ENCODE assay signal across 8 cellular contexts in genomic region chr2:134739879-134740301, GRCh38. TPM values are rescaled to one million over a fixed set of nuclear protein-coding genes. Genes with fewer than 3 reads are reported as not detected.
DNase-seq lines count a peak whose midpoint lies in the region; ATAC-seq and TF ChIP-seq lines count a peak whose summit lies in the region.

No MANE protein-coding gene starts in this region.

- intact Hi-C loops in esophagus muscularis mucosa (cut with DNase I), result no loop called here

- no peak overlapping the region for H3K27ac Mint-ChIP-seq in activated CD4-positive, alpha-beta T cell treated with anti-CD3 and anti-CD28 coated beads, Interleukin-2, amount 10 ng/mL, durations not matched to agents 7 days and 5 days

- no peak for TF ChIP-seq POLR2A in esophagus muscularis mucosa (IDR thresholded peaks at IDR 0.05; ENCODE audit: low read depth)

- DNase-seq in Daoy (ENCODE audit: low read depth) (peak; percentile 61), esophagus muscularis mucosa (ENCODE audit: extremely low spot score) (peak; percentile 89), coronary artery (ENCODE audit: low spot score) (no peak), epidermal melanocyte (ENCODE audit: insufficient read length, low spot score) (no peak)
- no peak for DNase-seq in activated T-cell treated with anti-CD3 and anti-CD28 coated beads, Interleukin-2, amount 50 U/mL, for 48 hours
- DNase-seq in activated CD4-positive, alpha-beta T cell treated with anti-CD3 and anti-CD28 coated beads, Interleukin-2, amount 10 ng/mL, durations not matched to agents 7 days and 5 days, result no peak

- H3K4me3 Mint-ChIP-seq in activated CD4-positive, alpha-beta T cell treated with anti-CD3 and anti-CD28 coated beads, Interleukin-2, amount 10 ng/mL, durations not matched to agents 7 days and 5 days, result no peak overlapping the region

- H3K36me3 Mint-ChIP-seq in activated CD4-positive, alpha-beta T cell treated with anti-CD3 and anti-CD28 coated beads, Interleukin-2, amount 10 ng/mL, durations not matched to agents 7 days and 5 days (ENCODE audit: low read depth), result no peaks in the 10 kb centered on the region

- H3K4me3 ChIP-seq in esophagus muscularis mucosa (no peak overlapping the region), coronary artery (no peak overlapping the region)

- H3K27ac ChIP-seq in esophagus muscularis mucosa (replicated peaks in 1 of 4), result no peak overlapping the region
- no peak overlapping the region for H3K27ac ChIP-seq in coronary artery

- H3K9me3 ChIP-seq in esophagus muscularis mucosa, result no peaks in the 10 kb centered on the region

- CTCF ChIA-PET in activated CD4-positive, alpha-beta T cell treated with anti-CD3 and anti-CD28 coated beads, Interleukin-2, amount 10 ng/mL, durations not matched to agents 7 days and 5 days (lab: Charles Lee), result interaction anchor here (0.5 kb wide), 1 partner anchor 566 kb away, joined by 4 read pairs; no protein-coding TSS in a partner anchor

- TF ChIP-seq CTCF in esophagus muscularis mucosa (IDR thresholded peaks at IDR 0.05) (no peak), coronary artery (IDR thresholded peaks at IDR 0.05) (no peak)

- no peaks in the 10 kb centered on the region for H3K4me1 ChIP-seq in esophagus muscularis mucosa

- H3K9me3 Mint-ChIP-seq in activated CD4-positive, alpha-beta T cell treated with anti-CD3 and anti-CD28 coated beads, Interleukin-2, amount 10 ng/mL, durations not matched to agents 7 days and 5 days, result no peaks in the 10 kb centered on the region

- no peak for TF ChIP-seq EP300 in esophagus muscularis mucosa (IDR thresholded peaks at IDR 0.05)

- 69% methylated on average over 6 of the region's 6 CpGs for WGBS in esophagus muscularis mucosa

- POLR2A ChIA-PET in activated CD4-positive, alpha-beta T cell treated with anti-CD3 and anti-CD28 coated beads, Interleukin-2, amount 10 ng/mL, durations not matched to agents 7 days and 5 days (lab: Charles Lee), result no interaction called here

- H3K4me1 Mint-ChIP-seq in activated CD4-positive, alpha-beta T cell treated with anti-CD3 and anti-CD28 coated beads, Interleukin-2, amount 10 ng/mL, durations not matched to agents 7 days and 5 days, result peaks cover under 1% of the 10 kb centered on the region

- peak; percentile 95 for ATAC-seq in GM21381 (IDR thresholded peaks at IDR 0.05; ENCODE audit: unreplicated experiment)
- ATAC-seq in HG03469 (IDR thresholded peaks at IDR 0.05; ENCODE audit: unreplicated experiment), result peak; percentile 94

- peaks cover 10% of the 10 kb centered on the region for H3K27me3 Mint-ChIP-seq in activated CD4-positive, alpha-beta T cell treated with anti-CD3 and anti-CD28 coated beads, Interleukin-2, amount 10 ng/mL, durations not matched to agents 7 days and 5 days

- peaks cover 0 to 15% (median 0%) of the 10 kb centered on the region in 4 donors for H3K27me3 ChIP-seq in esophagus muscularis mucosa

- no peaks in the 10 kb centered on the region for H3K36me3 ChIP-seq in esophagus muscularis mucosa

RNA-seq across cellular contexts. Expression of gene TMEM163, which starts 21.1 kb away (rescaled TPM):
- total RNA-seq in Daoy (2014; rRNA removed; shearing (Covaris generic)), result 0.09 and 0.34 TPM in 2 replicates
- total RNA-seq in esophagus muscularis mucosa, result 1 to 10 TPM in 3 of 4 donors, under 1 TPM in 1; 0.42 to 1.3 (median 1.1) TPM
- total RNA-seq in activated CD4-positive, alpha-beta T cell treated with anti-CD3 and anti-CD28 coated beads, Interleukin-2, amount 10 ng/mL, durations not matched to agents 7 days and 5 days, result not detected

Comparison
In these comparisons a context has a peak if more than half of its experiments do, and no peak if none do; other contexts are left out.
1. DNase-seq: peak in Daoy (single experiment) and esophagus muscularis mucosa (single experiment); none in coronary artery (single experiment), activated T-cell treated with anti-CD3 and anti-CD28 coated beads, Interleukin-2, amount 50 U/mL, for 48 hours (0 of 2), activated CD4-positive, alpha-beta T cell treated with anti-CD3 and anti-CD28 coated beads, Interleukin-2, amount 10 ng/mL, durations not matched to agents 7 days and 5 days (single experiment) and epidermal melanocyte (single experiment).